In the genomic region with DNA sequence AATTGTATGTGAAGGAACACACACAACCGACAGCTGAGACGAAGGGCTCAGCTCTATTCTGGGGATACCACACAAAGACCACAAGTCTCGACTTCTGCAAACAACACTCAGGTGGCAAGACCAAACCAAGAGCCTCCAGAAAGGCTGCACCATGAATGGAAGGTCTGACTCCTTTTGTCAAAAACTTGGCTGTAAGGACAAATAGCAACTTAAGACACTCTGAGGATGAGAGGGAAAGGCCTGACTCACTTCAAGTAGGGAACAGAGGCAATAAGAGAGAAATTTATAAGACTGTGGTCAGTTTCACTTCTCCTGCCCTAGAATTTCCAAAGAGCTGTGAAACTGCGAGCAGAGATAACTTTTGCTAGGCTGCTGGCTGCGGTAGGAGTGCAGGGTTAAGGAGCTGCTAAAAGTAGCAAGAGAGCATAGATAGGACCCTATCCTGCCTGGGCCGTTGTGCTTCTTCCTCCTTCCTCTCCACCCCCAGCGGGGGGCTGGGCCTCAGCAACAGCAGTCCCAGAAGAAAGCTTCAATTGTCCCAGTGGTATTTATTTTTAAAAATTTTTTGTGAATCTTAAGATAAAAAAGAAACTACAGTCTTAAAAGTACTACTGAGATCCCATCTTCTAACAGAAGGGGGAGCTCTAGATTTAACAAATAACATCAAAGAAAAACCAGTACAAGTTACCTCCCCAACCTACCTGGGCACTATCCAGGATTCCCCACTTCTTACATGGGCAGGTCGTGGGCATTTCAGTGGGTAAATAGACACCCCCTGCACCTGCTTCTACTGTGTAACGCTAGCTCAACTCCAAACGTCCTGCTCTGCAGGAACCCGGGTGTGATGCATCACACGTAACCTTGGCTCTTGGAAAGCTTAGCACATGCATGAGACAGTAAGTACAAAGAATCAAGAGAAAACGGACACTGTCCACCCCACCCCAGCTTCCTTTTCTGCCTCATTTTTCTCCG, we compare ENCODE assay signal across 8 cellular contexts.
A peak's percentile ranks its signal among the peaks of the same experiment; 100 is the strongest.
DNase-seq lines count a peak whose midpoint lies in the region; ATAC-seq, FAIRE-seq and TF ChIP-seq lines count a peak whose summit lies in the region.

No MANE protein-coding gene starts in this region.

- no peak overlapping the region for H3K4me2 ChIP-seq in neural cell (ENCODE audit: low read length)

- H3K27me3 Mint-ChIP-seq in WTC11 (ENCODE audit: low read depth) = no peaks in the 10 kb centered on the region

- ATAC-seq in HG02870 (IDR thresholded peaks at IDR 0.05; ENCODE audit: unreplicated experiment) = peak; percentile 56
- ATAC-seq in WTC11 = peak; percentile 76
- no peak for ATAC-seq in HG02884 (IDR thresholded peaks at IDR 0.05; ENCODE audit: unreplicated experiment)

- no peaks in the 10 kb centered on the region for H3K79me2 ChIP-seq in neural cell (replicated peaks; ENCODE audit: insufficient read depth, low read length)

- no peak overlapping the region for H3K9ac ChIP-seq in neural cell (ENCODE audit: low read length)

- H3K4me3 Mint-ChIP-seq in WTC11 = no peak overlapping the region

- peak overlapping the region; percentile 22 for H3K27ac Mint-ChIP-seq in WTC11

- no peaks in the 10 kb centered on the region for H3K9me3 Mint-ChIP-seq in WTC11

- H2AFZ ChIP-seq in neural cell (ENCODE audit: low read depth, low read length) = no peak overlapping the region

- no peak for TF ChIP-seq EP300 in neural cell (conservative IDR thresholded peaks at IDR 0.05; ENCODE audit: poor library complexity, severe bottlenecking)

- H3K27me3 ChIP-seq in neural cell (ENCODE audit: insufficient read depth, low read depth, low read length) = no peaks in the 10 kb centered on the region

- H3K4me3 ChIP-seq in neural cell (ENCODE audit: low read length) = no peak overlapping the region

- no peaks in the 10 kb centered on the region for H3F3A ChIP-seq in neural cell (ENCODE audit: insufficient read depth, low read length, poor library complexity, severe bottlenecking)

- CTCF ChIA-PET in WTC11 (lab: Charles Lee) = interaction anchor here (0.6 to 5.0 kb wide), 49 partner anchors 8 to 957 kb away, joined by 3 to 54 read pairs (median 4); a partner anchor contains a TSS

- DNase-seq in Ammon's horn (ENCODE audit: low spot score) (peak; percentile 75), GM12891 (ENCODE audit: insufficient read length, low spot score) (no peak), NCI-H2029 treated with DMSO at 0.1 percent for 48 hours (lab: John Stamatoyannopoulos, UW) (peak; percentile 39), WTC11 (ENCODE audit: low spot score) (no peak), fibroblast of peridontal ligament (ENCODE audit: extremely low read depth) (peak; percentile 82)

- peaks cover 4% of the 10 kb centered on the region for H4K20me1 ChIP-seq in neural cell (ENCODE audit: insufficient read depth)

- no peaks in the 10 kb centered on the region for H3K9me2 ChIP-seq in neural cell (ENCODE audit: insufficient read depth, low read length)

- no peaks in the 10 kb centered on the region for H3K9me3 ChIP-seq in neural cell (ENCODE audit: low read length)

- TF ChIP-seq CTCF in WTC11 (IDR thresholded peaks at IDR 0.05) (peak; percentile 54; the same call in 1 of the 2 replicates), neural cell (IDR thresholded peaks at IDR 0.05; ENCODE audit: poor library complexity, severe bottlenecking) (peak; percentile 78)

- TF ChIP-seq RAD21 in neural cell (conservative IDR thresholded peaks at IDR 0.05) = peak; percentile 80

- TF ChIP-seq POLR2A in GM12891 (IDR thresholded peaks at IDR 0.05; ENCODE audit: low read depth, low read length) = no peak

- FAIRE-seq in GM12891 (lab: Jason Lieb, UNC) = peak; percentile 96

- no peaks in the 10 kb centered on the region for H3K36me3 ChIP-seq in neural cell (ENCODE audit: insufficient read depth, low read length)

- H3K36me3 Mint-ChIP-seq in WTC11 = no peaks in the 10 kb centered on the region

- POLR2A ChIA-PET in WTC11 (lab: Charles Lee) = interaction anchor here (0.6 to 0.8 kb wide), 3 partner anchors 12 to 203 kb away, joined by 3 to 6 read pairs (median 3); no protein-coding TSS in a partner anchor

- H3K4me1 Mint-ChIP-seq in WTC11 = 0 out of 2 replicates have a peak, but pooled peaks cover 9% of the 10 kb centered on the region

- no peak overlapping the region for H3K27ac ChIP-seq in neural cell (ENCODE audit: low read length)

TF ChIP-seq in GM12891, 5 proteins besides CTCF, POLR2A, EP300 and RAD21:
- TF ChIP-seq TAF1 (IDR thresholded peaks at IDR 0.05; ENCODE audit: low read depth, low read length) (no peak), POLR2AphosphoS5 (IDR thresholded peaks at IDR 0.05; ENCODE audit: low read depth, low read length) (no peak), SPI1 (IDR thresholded peaks at IDR 0.05; ENCODE audit: low read depth, low read length) (peak; percentile 95)

TF ChIP-seq in WTC11, 78 proteins besides CTCF, POLR2A, EP300 and RAD21 (continues in another document):
- TF ChIP-seq, protein P1, sequence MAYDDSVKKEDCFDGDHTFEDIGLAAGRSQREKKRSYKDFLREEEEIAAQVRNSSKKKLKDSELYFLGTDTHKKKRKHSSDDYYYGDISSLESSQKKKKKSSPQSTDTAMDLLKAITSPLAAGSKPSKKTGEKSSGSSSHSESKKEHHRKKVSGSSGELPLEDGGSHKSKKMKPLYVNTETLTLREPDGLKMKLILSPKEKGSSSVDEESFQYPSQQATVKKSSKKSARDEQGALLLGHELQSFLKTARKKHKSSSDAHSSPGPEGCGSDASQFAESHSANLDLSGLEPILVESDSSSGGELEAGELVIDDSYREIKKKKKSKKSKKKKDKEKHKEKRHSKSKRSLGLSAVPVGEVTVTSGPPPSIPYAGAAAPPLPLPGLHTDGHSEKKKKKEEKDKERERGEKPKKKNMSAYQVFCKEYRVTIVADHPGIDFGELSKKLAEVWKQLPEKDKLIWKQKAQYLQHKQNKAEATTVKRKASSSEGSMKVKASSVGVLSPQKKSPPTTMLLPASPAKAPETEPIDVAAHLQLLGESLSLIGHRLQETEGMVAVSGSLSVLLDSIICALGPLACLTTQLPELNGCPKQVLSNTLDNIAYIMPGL (CRISPR knock-in tag; IDR thresholded peaks at IDR 0.05) = no peak
- TF ChIP-seq, protein P2, sequence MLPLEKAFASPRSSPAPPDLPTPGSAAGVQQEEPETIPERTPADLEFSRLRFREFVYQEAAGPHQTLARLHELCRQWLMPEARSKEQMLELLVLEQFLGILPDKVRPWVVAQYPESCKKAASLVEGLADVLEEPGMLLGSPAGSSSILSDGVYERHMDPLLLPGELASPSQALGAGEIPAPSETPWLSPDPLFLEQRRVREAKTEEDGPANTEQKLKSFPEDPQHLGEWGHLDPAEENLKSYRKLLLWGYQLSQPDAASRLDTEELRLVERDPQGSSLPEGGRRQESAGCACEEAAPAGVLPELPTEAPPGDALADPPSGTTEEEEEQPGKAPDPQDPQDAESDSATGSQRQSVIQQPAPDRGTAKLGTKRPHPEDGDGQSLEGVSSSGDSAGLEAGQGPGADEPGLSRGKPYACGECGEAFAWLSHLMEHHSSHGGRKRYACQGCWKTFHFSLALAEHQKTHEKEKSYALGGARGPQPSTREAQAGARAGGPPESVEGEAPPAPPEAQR (CRISPR knock-in tag; IDR thresholded peaks at IDR 0.05) = no peak
- TF ChIP-seq RELA (CRISPR knock-in tag; IDR thresholded peaks at IDR 0.05; ENCODE audit: borderline replicate concordance) (no peak), ZNF416 (CRISPR knock-in tag; IDR thresholded peaks at IDR 0.05) (no peak), ZNF219 (CRISPR knock-in tag; IDR thresholded peaks at IDR 0.05; ENCODE audit: borderline replicate concordance) (no peak)

TF ChIP-seq in neural cell, 6 proteins besides CTCF, POLR2A, EP300 and RAD21:
- peak; percentile 86 for TF ChIP-seq SMC3 (conservative IDR thresholded peaks at IDR 0.05; ENCODE audit: poor library complexity)
- TF ChIP-seq, protein P3, sequence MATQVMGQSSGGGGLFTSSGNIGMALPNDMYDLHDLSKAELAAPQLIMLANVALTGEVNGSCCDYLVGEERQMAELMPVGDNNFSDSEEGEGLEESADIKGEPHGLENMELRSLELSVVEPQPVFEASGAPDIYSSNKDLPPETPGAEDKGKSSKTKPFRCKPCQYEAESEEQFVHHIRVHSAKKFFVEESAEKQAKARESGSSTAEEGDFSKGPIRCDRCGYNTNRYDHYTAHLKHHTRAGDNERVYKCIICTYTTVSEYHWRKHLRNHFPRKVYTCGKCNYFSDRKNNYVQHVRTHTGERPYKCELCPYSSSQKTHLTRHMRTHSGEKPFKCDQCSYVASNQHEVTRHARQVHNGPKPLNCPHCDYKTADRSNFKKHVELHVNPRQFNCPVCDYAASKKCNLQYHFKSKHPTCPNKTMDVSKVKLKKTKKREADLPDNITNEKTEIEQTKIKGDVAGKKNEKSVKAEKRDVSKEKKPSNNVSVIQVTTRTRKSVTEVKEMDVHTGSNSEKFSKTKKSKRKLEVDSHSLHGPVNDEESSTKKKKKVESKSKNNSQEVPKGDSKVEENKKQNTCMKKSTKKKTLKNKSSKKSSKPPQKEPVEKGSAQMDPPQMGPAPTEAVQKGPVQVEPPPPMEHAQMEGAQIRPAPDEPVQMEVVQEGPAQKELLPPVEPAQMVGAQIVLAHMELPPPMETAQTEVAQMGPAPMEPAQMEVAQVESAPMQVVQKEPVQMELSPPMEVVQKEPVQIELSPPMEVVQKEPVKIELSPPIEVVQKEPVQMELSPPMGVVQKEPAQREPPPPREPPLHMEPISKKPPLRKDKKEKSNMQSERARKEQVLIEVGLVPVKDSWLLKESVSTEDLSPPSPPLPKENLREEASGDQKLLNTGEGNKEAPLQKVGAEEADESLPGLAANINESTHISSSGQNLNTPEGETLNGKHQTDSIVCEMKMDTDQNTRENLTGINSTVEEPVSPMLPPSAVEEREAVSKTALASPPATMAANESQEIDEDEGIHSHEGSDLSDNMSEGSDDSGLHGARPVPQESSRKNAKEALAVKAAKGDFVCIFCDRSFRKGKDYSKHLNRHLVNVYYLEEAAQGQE (IDR thresholded peaks at IDR 0.05; ENCODE audit: borderline replicate concordance) = no peak
TF ChIP-seq in neural cell: peak in this region for 1.

Comparison
In these comparisons a context has a peak if more than half of its experiments do, and no peak if none do; other contexts are left out.
1. DNase-seq: peak in Ammon's horn (single experiment), NCI-H2029 treated with DMSO at 0.1 percent for 48 hours (single experiment) and fibroblast of peridontal ligament (single experiment); none in GM12891 (single experiment) and WTC11 (single experiment).